Comparison of ENCODE assay signal across 14 cellular contexts in the genomic region with DNA sequence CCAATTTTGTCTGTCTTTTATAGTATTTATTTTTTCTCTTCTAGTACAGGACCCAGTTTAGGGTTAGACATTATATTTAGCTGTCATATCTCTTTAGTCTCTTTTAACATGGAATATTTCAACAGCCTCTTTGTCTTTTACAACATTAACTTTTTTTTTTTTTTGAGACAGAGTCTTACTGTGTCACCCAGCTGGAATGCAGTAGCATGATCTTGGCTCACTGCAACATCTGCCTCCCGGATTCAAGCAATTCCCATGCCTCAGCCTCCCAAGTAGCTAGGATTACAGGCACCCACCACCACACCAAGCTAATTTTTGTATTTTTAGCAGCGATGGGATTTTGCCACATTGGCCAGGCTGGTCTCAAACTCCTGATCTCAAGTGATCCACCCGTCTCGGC.
"Had no signal": no experiment of that assay in that cellular context is flagged by ENCODE, and none has a peak within 500 bp of the region (broad histone marks: within the 10 kb centered on the region; RNA-seq: fewer than 3 reads in every experiment).

No MANE protein-coding gene starts in this region.

- H3K4me3 ChIP-seq: lung, mucosa of descending colon, skin epidermis, stomach, thyroid gland had no signal

- H3K4me1 ChIP-seq: foreskin keratinocyte, thyroid gland had no signal

- H3K36me3 ChIP-seq: neutrophil, stomach, thyroid gland had no signal

- ATAC-seq: foreskin keratinocyte; left colon; mucosa of descending colon; naive thymus-derived CD8-positive, alpha-beta T cell had no signal

- H3K27me3 ChIP-seq: foreskin keratinocyte, neutrophil, stomach, thyroid gland had no signal

- H3K27ac ChIP-seq: foreskin keratinocyte, neutrophil, skin epidermis, stomach, thyroid gland had no signal

- H3K9me3 ChIP-seq: mucosa of descending colon, neutrophil, stomach, thyroid gland had no signal

- DNase-seq: activated CD4-positive, CD25-positive, alpha-beta regulatory T cell; activated naive CD4-positive, alpha-beta T cell treated with anti-CD3 and anti-CD28 coated beads, Interleukin-2, amount 50 U/mL, for 16 hours; activated T-cell treated with anti-CD3 and anti-CD28 coated beads, Interleukin-2, amount 50 U/mL, for 1 hour; amniotic stem cell; left colon; mucosa of descending colon; naive thymus-derived CD8-positive, alpha-beta T cell; retina; stomach; thyroid gland had no signal
